ENCODE assay signal across 1 cellular context in the genomic region with DNA sequence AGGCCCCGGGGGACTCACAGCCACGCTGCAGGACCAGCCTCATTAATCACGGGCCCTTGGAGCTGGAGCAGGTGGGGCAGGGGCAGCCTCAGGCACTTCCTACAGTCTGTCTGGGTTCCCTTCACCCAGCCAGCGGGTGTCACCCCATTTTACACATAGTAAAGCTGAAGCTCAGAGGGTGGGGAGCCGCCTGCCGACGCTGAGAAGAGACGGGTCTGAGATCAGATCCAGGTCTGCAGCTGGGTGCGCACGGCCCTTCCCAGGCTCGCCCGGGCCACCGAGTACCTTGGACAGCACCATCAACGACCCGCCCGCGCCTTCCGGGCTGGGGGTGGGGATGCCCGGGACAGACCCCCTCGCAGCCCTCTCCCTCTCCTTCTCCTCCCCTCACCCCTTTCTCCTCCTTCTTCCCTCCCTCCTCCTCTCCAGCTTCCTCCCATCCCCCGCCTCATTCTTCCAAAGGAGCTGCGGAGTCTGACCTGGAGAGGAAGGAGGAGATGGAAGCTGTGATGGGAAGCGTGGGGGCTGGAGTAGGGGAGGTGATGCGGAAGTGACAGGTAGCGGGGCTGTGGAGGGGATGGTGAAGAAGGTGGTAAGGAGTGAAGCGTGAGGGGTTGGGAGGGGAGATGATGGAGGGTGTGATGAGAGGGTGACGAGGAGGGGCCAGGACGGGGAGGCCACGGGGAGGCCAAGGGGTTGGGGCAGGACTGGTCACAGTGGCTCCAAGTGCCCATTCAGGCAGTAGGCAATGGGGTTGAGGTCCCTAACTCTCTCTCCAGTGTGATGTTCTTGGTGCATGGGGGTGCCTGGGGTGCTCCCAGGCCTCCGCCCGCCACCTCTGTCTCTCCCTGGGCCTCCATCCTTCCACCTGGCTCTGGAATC.
A peak's percentile ranks its signal among the peaks of the same experiment; 100 is the strongest.
TF ChIP-seq lines count a peak whose summit lies in the region.

No MANE protein-coding gene starts in this region.

TF ChIP-seq in HepG2, 621 proteins besides CTCF, POLR2A, EP300 and RAD21 (continued from another document and continues in another):
- TF ChIP-seq, protein P1, sequence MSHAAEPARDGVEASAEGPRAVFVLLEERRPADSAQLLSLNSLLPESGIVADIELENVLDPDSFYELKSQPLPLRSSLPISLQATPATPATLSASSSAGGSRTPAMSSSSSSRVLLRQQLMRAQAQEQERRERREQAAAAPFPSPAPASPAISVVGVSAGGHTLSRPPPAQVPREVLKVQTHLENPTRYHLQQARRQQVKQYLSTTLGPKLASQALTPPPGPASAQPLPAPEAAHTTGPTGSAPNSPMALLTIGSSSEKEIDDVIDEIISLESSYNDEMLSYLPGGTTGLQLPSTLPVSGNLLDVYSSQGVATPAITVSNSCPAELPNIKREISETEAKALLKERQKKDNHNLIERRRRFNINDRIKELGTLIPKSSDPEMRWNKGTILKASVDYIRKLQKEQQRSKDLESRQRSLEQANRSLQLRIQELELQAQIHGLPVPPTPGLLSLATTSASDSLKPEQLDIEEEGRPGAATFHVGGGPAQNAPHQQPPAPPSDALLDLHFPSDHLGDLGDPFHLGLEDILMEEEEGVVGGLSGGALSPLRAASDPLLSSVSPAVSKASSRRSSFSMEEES (CRISPR knock-in tag; IDR thresholded peaks at IDR 0.05), result 0 out of 2 replicates have a peak, but pooled peaks have one; percentile 39
- TF ChIP-seq, protein P2, sequence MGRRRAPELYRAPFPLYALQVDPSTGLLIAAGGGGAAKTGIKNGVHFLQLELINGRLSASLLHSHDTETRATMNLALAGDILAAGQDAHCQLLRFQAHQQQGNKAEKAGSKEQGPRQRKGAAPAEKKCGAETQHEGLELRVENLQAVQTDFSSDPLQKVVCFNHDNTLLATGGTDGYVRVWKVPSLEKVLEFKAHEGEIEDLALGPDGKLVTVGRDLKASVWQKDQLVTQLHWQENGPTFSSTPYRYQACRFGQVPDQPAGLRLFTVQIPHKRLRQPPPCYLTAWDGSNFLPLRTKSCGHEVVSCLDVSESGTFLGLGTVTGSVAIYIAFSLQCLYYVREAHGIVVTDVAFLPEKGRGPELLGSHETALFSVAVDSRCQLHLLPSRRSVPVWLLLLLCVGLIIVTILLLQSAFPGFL (CRISPR knock-in tag; IDR thresholded peaks at IDR 0.05), result no peak
- no peak for TF ChIP-seq ZSCAN31 (CRISPR knock-in tag; IDR thresholded peaks at IDR 0.05; ENCODE audit: low read depth)
- TF ChIP-seq NRL (CRISPR knock-in tag; IDR thresholded peaks at IDR 0.05; ENCODE audit: borderline replicate concordance), result 0 out of 2 replicates have a peak, but pooled peaks have one; percentile 17
- peak; percentile 22; the same call in 1 of the 2 replicates for TF ChIP-seq KDM2A (CRISPR knock-in tag; IDR thresholded peaks at IDR 0.05; ENCODE audit: borderline replicate concordance, low read depth)
- TF ChIP-seq YY1 (IDR thresholded peaks at IDR 0.05; ENCODE audit: insufficient read depth, insufficient replicate concordance, low read depth, low read length), result no peak
- TF ChIP-seq ZMYM4 (CRISPR knock-in tag; IDR thresholded peaks at IDR 0.05), result no peak
- peak; percentile 31; the same call in 1 of the 2 replicates for TF ChIP-seq ZNF563 (CRISPR knock-in tag; IDR thresholded peaks at IDR 0.05)
- TF ChIP-seq FOXP1 (IDR thresholded peaks at IDR 0.05), result no peak
- no peak for TF ChIP-seq FOXP1 (CRISPR knock-in tag; IDR thresholded peaks at IDR 0.05)
- no peak for TF ChIP-seq JUN (CRISPR knock-in tag; IDR thresholded peaks at IDR 0.05)
- TF ChIP-seq, protein P3, sequence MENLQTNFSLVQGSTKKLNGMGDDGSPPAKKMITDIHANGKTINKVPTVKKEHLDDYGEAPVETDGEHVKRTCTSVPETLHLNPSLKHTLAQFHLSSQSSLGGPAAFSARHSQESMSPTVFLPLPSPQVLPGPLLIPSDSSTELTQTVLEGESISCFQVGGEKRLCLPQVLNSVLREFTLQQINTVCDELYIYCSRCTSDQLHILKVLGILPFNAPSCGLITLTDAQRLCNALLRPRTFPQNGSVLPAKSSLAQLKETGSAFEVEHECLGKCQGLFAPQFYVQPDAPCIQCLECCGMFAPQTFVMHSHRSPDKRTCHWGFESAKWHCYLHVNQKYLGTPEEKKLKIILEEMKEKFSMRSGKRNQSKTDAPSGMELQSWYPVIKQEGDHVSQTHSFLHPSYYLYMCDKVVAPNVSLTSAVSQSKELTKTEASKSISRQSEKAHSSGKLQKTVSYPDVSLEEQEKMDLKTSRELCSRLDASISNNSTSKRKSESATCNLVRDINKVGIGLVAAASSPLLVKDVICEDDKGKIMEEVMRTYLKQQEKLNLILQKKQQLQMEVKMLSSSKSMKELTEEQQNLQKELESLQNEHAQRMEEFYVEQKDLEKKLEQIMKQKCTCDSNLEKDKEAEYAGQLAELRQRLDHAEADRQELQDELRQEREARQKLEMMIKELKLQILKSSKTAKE (CRISPR knock-in tag; IDR thresholded peaks at IDR 0.05; ENCODE audit: borderline replicate concordance), result no peak
- TF ChIP-seq ZNF557 (CRISPR knock-in tag; IDR thresholded peaks at IDR 0.05), result no peak
- TF ChIP-seq ISL2 (CRISPR knock-in tag; IDR thresholded peaks at IDR 0.05), result no peak
- TF ChIP-seq ZNF879 (CRISPR knock-in tag; IDR thresholded peaks at IDR 0.05), result no peak
- TF ChIP-seq, protein P4, sequence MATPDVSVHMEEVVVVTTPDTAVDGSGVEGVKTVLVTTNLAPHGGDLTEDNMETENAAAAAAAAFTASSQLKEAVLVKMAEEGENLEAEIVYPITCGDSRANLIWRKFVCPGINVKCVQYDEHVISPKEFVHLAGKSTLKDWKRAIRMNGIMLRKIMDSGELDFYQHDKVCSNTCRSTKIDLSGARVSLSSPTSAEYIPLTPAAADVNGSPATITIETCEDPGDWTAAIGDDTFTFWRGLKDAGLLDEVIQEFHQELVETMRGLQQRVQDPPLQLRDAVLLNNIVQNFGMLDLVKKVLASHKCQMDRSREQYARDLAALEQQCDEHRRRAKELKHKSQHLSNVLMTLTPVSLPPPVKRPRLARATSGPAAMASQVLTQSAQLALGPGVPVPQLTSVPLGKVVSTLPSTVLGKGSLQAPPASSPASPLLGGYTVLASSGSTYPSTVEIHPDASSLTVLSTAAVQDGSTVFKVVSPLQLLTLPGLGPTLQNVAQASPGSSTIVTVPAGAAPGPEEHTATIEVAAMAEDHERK (CRISPR knock-in tag; IDR thresholded peaks at IDR 0.05; ENCODE audit: low read depth), result no peak
- peak; percentile 43; the same call in 1 of the 2 replicates for TF ChIP-seq ZNF768 (CRISPR knock-in tag; IDR thresholded peaks at IDR 0.05)
- TF ChIP-seq, protein P5, sequence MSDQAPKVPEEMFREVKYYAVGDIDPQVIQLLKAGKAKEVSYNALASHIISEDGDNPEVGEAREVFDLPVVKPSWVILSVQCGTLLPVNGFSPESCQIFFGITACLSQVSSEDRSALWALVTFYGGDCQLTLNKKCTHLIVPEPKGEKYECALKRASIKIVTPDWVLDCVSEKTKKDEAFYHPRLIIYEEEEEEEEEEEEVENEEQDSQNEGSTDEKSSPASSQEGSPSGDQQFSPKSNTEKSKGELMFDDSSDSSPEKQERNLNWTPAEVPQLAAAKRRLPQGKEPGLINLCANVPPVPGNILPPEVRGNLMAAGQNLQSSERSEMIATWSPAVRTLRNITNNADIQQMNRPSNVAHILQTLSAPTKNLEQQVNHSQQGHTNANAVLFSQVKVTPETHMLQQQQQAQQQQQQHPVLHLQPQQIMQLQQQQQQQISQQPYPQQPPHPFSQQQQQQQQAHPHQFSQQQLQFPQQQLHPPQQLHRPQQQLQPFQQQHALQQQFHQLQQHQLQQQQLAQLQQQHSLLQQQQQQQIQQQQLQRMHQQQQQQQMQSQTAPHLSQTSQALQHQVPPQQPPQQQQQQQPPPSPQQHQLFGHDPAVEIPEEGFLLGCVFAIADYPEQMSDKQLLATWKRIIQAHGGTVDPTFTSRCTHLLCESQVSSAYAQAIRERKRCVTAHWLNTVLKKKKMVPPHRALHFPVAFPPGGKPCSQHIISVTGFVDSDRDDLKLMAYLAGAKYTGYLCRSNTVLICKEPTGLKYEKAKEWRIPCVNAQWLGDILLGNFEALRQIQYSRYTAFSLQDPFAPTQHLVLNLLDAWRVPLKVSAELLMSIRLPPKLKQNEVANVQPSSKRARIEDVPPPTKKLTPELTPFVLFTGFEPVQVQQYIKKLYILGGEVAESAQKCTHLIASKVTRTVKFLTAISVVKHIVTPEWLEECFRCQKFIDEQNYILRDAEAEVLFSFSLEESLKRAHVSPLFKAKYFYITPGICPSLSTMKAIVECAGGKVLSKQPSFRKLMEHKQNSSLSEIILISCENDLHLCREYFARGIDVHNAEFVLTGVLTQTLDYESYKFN (CRISPR knock-in tag; conservative IDR thresholded peaks at IDR 0.05), result no peak
- TF ChIP-seq HOXD1 (CRISPR knock-in tag; IDR thresholded peaks at IDR 0.05), result no peak
- TF ChIP-seq ZNF17 (CRISPR knock-in tag; IDR thresholded peaks at IDR 0.05), result no peak
- TF ChIP-seq ZNF180 (CRISPR knock-in tag; IDR thresholded peaks at IDR 0.05; ENCODE audit: borderline replicate concordance, low read depth), result no peak
- TF ChIP-seq ZNF441 (CRISPR knock-in tag; IDR thresholded peaks at IDR 0.05; ENCODE audit: borderline replicate concordance), result peak; percentile 33; the same call in 1 of the 2 replicates
- TF ChIP-seq NCOA2 (CRISPR knock-in tag; IDR thresholded peaks at IDR 0.05), result no peak
- TF ChIP-seq GATAD1 (CRISPR knock-in tag; IDR thresholded peaks at IDR 0.05), result no peak
- TF ChIP-seq, protein P6, sequence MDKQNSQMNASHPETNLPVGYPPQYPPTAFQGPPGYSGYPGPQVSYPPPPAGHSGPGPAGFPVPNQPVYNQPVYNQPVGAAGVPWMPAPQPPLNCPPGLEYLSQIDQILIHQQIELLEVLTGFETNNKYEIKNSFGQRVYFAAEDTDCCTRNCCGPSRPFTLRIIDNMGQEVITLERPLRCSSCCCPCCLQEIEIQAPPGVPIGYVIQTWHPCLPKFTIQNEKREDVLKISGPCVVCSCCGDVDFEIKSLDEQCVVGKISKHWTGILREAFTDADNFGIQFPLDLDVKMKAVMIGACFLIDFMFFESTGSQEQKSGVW (CRISPR knock-in tag; IDR thresholded peaks at IDR 0.05; ENCODE audit: borderline replicate concordance), result no peak
- 0 out of 2 replicates have a peak, but pooled peaks have one; percentile 18 for TF ChIP-seq SAP130 (CRISPR knock-in tag; IDR thresholded peaks at IDR 0.05; ENCODE audit: low read depth)
- peak; percentile 69; the same call in 1 of the 2 replicates for TF ChIP-seq KLF11 (CRISPR knock-in tag; IDR thresholded peaks at IDR 0.05)
- TF ChIP-seq ZNF761 (CRISPR knock-in tag; conservative IDR thresholded peaks at IDR 0.05), result no peak
- no peak for TF ChIP-seq RBM39 (IDR thresholded peaks at IDR 0.05; ENCODE audit: low read depth, low read length, poor library complexity, severe bottlenecking)
- TF ChIP-seq, protein P7, sequence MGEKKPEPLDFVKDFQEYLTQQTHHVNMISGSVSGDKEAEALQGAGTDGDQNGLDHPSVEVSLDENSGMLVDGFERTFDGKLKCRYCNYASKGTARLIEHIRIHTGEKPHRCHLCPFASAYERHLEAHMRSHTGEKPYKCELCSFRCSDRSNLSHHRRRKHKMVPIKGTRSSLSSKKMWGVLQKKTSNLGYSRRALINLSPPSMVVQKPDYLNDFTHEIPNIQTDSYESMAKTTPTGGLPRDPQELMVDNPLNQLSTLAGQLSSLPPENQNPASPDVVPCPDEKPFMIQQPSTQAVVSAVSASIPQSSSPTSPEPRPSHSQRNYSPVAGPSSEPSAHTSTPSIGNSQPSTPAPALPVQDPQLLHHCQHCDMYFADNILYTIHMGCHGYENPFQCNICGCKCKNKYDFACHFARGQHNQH (CRISPR knock-in tag; IDR thresholded peaks at IDR 0.05), result no peak
- peak; percentile 56; the same call in 1 of the 2 replicates for TF ChIP-seq ZNF232 (CRISPR knock-in tag; IDR thresholded peaks at IDR 0.05; ENCODE audit: borderline replicate concordance)
- 0 out of 2 replicates have a peak, but pooled peaks have one; percentile 30 for TF ChIP-seq ZNF773 (CRISPR knock-in tag; IDR thresholded peaks at IDR 0.05; ENCODE audit: borderline replicate concordance)
- no peak for TF ChIP-seq TEAD2 (CRISPR knock-in tag; IDR thresholded peaks at IDR 0.05)
- no peak for TF ChIP-seq FOSL2 (CRISPR knock-in tag; IDR thresholded peaks at IDR 0.05)
- no peak for TF ChIP-seq ZNF446 (CRISPR knock-in tag; IDR thresholded peaks at IDR 0.05)
- TF ChIP-seq AHR (CRISPR knock-in tag; IDR thresholded peaks at IDR 0.05), result 0 out of 2 replicates have a peak, but pooled peaks have one; percentile 64
- TF ChIP-seq, protein P8, sequence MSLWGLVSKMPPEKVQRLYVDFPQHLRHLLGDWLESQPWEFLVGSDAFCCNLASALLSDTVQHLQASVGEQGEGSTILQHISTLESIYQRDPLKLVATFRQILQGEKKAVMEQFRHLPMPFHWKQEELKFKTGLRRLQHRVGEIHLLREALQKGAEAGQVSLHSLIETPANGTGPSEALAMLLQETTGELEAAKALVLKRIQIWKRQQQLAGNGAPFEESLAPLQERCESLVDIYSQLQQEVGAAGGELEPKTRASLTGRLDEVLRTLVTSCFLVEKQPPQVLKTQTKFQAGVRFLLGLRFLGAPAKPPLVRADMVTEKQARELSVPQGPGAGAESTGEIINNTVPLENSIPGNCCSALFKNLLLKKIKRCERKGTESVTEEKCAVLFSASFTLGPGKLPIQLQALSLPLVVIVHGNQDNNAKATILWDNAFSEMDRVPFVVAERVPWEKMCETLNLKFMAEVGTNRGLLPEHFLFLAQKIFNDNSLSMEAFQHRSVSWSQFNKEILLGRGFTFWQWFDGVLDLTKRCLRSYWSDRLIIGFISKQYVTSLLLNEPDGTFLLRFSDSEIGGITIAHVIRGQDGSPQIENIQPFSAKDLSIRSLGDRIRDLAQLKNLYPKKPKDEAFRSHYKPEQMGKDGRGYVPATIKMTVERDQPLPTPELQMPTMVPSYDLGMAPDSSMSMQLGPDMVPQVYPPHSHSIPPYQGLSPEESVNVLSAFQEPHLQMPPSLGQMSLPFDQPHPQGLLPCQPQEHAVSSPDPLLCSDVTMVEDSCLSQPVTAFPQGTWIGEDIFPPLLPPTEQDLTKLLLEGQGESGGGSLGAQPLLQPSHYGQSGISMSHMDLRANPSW (CRISPR knock-in tag; IDR thresholded peaks at IDR 0.05; ENCODE audit: borderline replicate concordance), result no peak
- TF ChIP-seq POGZ (CRISPR knock-in tag; IDR thresholded peaks at IDR 0.05), result no peak
- TF ChIP-seq, protein P9, sequence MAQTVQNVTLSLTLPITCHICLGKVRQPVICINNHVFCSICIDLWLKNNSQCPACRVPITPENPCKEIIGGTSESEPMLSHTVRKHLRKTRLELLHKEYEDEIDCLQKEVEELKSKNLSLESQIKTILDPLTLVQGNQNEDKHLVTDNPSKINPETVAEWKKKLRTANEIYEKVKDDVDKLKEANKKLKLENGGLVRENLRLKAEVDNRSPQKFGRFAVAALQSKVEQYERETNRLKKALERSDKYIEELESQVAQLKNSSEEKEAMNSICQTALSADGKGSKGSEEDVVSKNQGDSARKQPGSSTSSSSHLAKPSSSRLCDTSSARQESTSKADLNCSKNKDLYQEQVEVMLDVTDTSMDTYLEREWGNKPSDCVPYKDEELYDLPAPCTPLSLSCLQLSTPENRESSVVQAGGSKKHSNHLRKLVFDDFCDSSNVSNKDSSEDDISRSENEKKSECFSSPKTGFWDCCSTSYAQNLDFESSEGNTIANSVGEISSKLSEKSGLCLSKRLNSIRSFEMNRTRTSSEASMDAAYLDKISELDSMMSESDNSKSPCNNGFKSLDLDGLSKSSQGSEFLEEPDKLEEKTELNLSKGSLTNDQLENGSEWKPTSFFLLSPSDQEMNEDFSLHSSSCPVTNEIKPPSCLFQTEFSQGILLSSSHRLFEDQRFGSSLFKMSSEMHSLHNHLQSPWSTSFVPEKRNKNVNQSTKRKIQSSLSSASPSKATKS (CRISPR knock-in tag; IDR thresholded peaks at IDR 0.05), result no peak
- TF ChIP-seq ZNF772 (CRISPR knock-in tag; IDR thresholded peaks at IDR 0.05), result no peak
- TF ChIP-seq MTF1 (CRISPR knock-in tag; IDR thresholded peaks at IDR 0.05), result peak; percentile 68
- no peak for TF ChIP-seq CBX1 (IDR thresholded peaks at IDR 0.05; ENCODE audit: low read depth)
- TF ChIP-seq ZNF570 (CRISPR knock-in tag; IDR thresholded peaks at IDR 0.05; ENCODE audit: borderline replicate concordance), result no peak
- TF ChIP-seq FOXO1 (CRISPR knock-in tag; IDR thresholded peaks at IDR 0.05), result no peak
- TF ChIP-seq ZNF598 (CRISPR knock-in tag; IDR thresholded peaks at IDR 0.05; ENCODE audit: borderline replicate concordance), result no peak
- no peak for TF ChIP-seq RNF2 (conservative IDR thresholded peaks at IDR 0.05; ENCODE audit: low read depth)
